ENCODE assay signal across 8 cellular contexts in genomic region chr15:60520825-60521368, GRCh38. TPM values are rescaled to one million over a fixed set of nuclear protein-coding genes. Genes with fewer than 3 reads are reported as not detected.
DNase-seq lines count a peak whose midpoint lies in the region; ATAC-seq and FAIRE-seq lines count a peak whose summit lies in the region.

No MANE protein-coding gene starts in this region.

- H3K4me3 Mint-ChIP-seq in activated CD4-positive, alpha-beta memory T cell treated with anti-CD3 and anti-CD28 coated beads, Interleukin-2, amount 10 ng/mL, durations not matched to agents 7 days and 5 days = no peak overlapping the region
- peak overlapping the region; percentile 14 to 40 for H3K4me3 Mint-ChIP-seq in effector memory CD8-positive, alpha-beta T cell

- peak overlapping the region; percentile 61 for H3K27ac Mint-ChIP-seq in activated CD4-positive, alpha-beta memory T cell treated with anti-CD3 and anti-CD28 coated beads, Interleukin-2, amount 10 ng/mL, durations not matched to agents 7 days and 5 days
- H3K27ac Mint-ChIP-seq in effector memory CD8-positive, alpha-beta T cell = peak overlapping the region; percentile 27 to 90

- POLR2A ChIA-PET in activated CD4-positive, alpha-beta memory T cell treated with anti-CD3 and anti-CD28 coated beads, Interleukin-2, amount 10 ng/mL, durations not matched to agents 7 days and 5 days (lab: Charles Lee) = interaction anchor here (0.7 to 2.9 kb wide), 20 partner anchors 8 to 160 kb away, joined by 3 to 30 read pairs (median 8); partner anchors contain the start of genes ANXA2 and ICE2

- DNase-seq in NCI-H748 treated with DMSO at 0.1 percent for 48 hours (lab: John Stamatoyannopoulos, UW) = peak; percentile 46
- peak; percentile 84 for DNase-seq in activated CD4-positive, alpha-beta memory T cell treated with anti-CD3 and anti-CD28 coated beads, Interleukin-2, amount 10 ng/mL, durations not matched to agents 7 days and 5 days
- peak; percentile 77 to 81 (median 80) for DNase-seq in effector memory CD8-positive, alpha-beta T cell
- peak; percentile 37 for DNase-seq in midbrain (lab: John Stamatoyannopoulos, UW)
- DNase-seq in stimulated activated CD8-positive, alpha-beta memory T cell treated with anti-CD3 and anti-CD28 coated beads, Interleukin-7, amount 100 ng/mL, for 24 hours (ENCODE audit: low read depth) = peak; percentile 59

- H3K9me3 Mint-ChIP-seq in activated CD4-positive, alpha-beta memory T cell treated with anti-CD3 and anti-CD28 coated beads, Interleukin-2, amount 10 ng/mL, durations not matched to agents 7 days and 5 days = no peaks in the 10 kb centered on the region
- H3K9me3 Mint-ChIP-seq in effector memory CD8-positive, alpha-beta T cell = no peaks in the 10 kb centered on the region

- CTCF ChIA-PET in activated CD4-positive, alpha-beta memory T cell treated with anti-CD3 and anti-CD28 coated beads, Interleukin-2, amount 10 ng/mL, durations not matched to agents 7 days and 5 days (lab: Charles Lee) = interaction anchor here (0.6 to 3.4 kb wide), 51 partner anchors 8 to 1011 kb away, joined by 3 to 85 read pairs (median 5); partner anchors contain the start of gene ICE2

- no peaks in the 10 kb centered on the region for H3K27me3 Mint-ChIP-seq in activated CD4-positive, alpha-beta memory T cell treated with anti-CD3 and anti-CD28 coated beads, Interleukin-2, amount 10 ng/mL, durations not matched to agents 7 days and 5 days
- no peaks in the 10 kb centered on the region for H3K27me3 Mint-ChIP-seq in effector memory CD8-positive, alpha-beta T cell

- peaks cover 47% of the 10 kb centered on the region for H3K36me3 Mint-ChIP-seq in activated CD4-positive, alpha-beta memory T cell treated with anti-CD3 and anti-CD28 coated beads, Interleukin-2, amount 10 ng/mL, durations not matched to agents 7 days and 5 days (ENCODE audit: low read depth)
- H3K36me3 Mint-ChIP-seq in effector memory CD8-positive, alpha-beta T cell (ENCODE audit: insufficient read depth) = peaks cover 54% of the 10 kb centered on the region

- ATAC-seq in HG03135 (IDR thresholded peaks at IDR 0.05; ENCODE audit: unreplicated experiment) (peak; percentile 60), HG03097 (IDR thresholded peaks at IDR 0.05; ENCODE audit: low FRiP score, unreplicated experiment) (no peak)
- ATAC-seq in effector memory CD8-positive, alpha-beta T cell (replicated peaks) = peak; percentile 81

- H3K4me1 Mint-ChIP-seq in activated CD4-positive, alpha-beta memory T cell treated with anti-CD3 and anti-CD28 coated beads, Interleukin-2, amount 10 ng/mL, durations not matched to agents 7 days and 5 days = peaks cover 62% of the 10 kb centered on the region
- peaks cover 52 to 61% of the 10 kb centered on the region in 2 donors for H3K4me1 Mint-ChIP-seq in effector memory CD8-positive, alpha-beta T cell (ENCODE audit: low read depth in 2 of 2)

- FAIRE-seq in G401.6 (lab: Jason Lieb, UNC) = peak; percentile 93

RNA-seq across cellular contexts. Expression of gene ICE2, which starts 42.0 kb away (rescaled TPM):
- 10 to 100 TPM; 56.9 to 60.4 TPM for total RNA-seq in activated CD4-positive, alpha-beta memory T cell treated with anti-CD3 and anti-CD28 coated beads, Interleukin-2, amount 10 ng/mL, durations not matched to agents 7 days and 5 days
